ENCODE assay signal across 10 cellular contexts in the genomic region with DNA sequence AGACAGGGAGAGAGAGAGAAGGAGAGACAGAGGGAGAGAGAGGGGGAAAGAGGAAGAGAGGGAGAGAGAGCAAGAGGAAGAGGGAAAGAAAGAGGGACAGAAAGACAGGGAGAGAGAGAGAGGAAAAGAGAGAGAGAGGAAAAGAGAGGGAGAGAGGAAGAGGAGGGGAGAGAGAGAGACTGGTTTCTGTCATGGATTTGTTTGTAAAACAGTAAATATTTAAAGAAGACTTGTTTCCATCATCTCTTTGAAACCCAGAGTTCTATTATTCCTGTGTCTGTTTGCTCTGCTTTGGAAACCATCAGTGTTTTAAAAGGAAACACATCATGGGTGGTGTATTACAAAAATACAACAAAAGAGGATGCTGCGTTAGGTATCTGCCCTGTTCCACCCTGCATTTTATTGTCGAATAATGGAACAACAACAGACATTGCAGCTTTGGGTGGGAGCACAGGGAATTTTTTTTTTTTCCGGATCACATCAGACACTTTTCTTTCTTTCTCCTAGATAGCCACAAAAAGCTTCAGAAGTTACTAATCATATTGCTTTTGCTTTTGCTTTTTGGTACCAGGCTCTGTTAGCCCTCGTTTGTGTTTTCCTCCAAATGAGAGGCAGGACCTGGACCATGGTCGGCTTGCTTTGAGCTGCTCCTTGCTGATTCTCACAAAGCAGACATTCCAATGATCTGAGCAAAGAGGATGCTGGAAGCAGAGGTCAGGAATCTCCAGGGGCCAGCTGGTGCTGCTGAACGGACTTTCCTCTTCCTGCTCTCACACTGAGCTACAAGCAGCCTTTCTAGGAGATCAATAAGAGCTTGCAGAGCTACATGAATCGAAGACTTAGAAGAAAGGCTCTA.
DNase-seq lines count a peak whose midpoint lies in the region; ATAC-seq, FAIRE-seq and TF ChIP-seq lines count a peak whose summit lies in the region.
"Had no signal": no experiment of that assay in that cellular context is flagged by ENCODE, and none has a peak within 500 bp of the region (broad histone marks: within the 10 kb centered on the region; RNA-seq: fewer than 3 reads in every experiment).

No MANE protein-coding gene starts in this region.

- peak overlapping the region in 1 of 2 experiments; percentile 71; a peak in 4 of 6 replicates for H3K27ac ChIP-seq in A549

- H3K4me1 Mint-ChIP-seq in effector memory CD8-positive, alpha-beta T cell (ENCODE audit: low read depth in 2 of 2): peaks cover 0 to 8% of the 10 kb centered on the region in 2 donors

- peak overlapping the region; percentile 5 to 10 for H3K27ac Mint-ChIP-seq in effector memory CD8-positive, alpha-beta T cell

- no peaks in the 10 kb centered on the region for H3K27me3 ChIP-seq in MG63
- H3K27me3 ChIP-seq: adrenal gland had no signal

- no peak overlapping the region for H3K4me3 Mint-ChIP-seq in effector memory CD8-positive, alpha-beta T cell

- 21% methylated on average over 7 of the region's 7 CpGs for WGBS in A549 (ENCODE audit: missing lambda C conversion rate)

- POLR2A ChIA-PET in A549 (lab: Yijun Ruan, JAX): interaction anchor here (0.6 to 1.4 kb wide), 4 partner anchors 8 to 260 kb away, joined by 3 to 8 read pairs (median 4); partner anchors contain the start of gene VIM

- TF ChIP-seq EP300 in A549 (IDR thresholded peaks at IDR 0.05): no peak

- TF ChIP-seq RAD21 in A549 (conservative IDR thresholded peaks at IDR 0.05 in 1 of 2, IDR thresholded peaks at IDR 0.05 in 1 of 2): no peak

- TF ChIP-seq CTCF in A549 (IDR thresholded peaks at IDR 0.05): no peak

- no peaks in the 10 kb centered on the region for H3K27me3 Mint-ChIP-seq in effector memory CD8-positive, alpha-beta T cell

- H3K4me2 ChIP-seq in A549: peak overlapping the region; percentile 57

- H3K36me3 ChIP-seq in MG63: no peaks in the 10 kb centered on the region
- H3K36me3 ChIP-seq: adrenal gland had no signal

- TF ChIP-seq POLR2A in A549 (IDR thresholded peaks at IDR 0.05; ENCODE audit: low read length): no peak

- H3K4me1 ChIP-seq in A549: peaks cover 30% of the 10 kb centered on the region

- H3K4me3 ChIP-seq in A549 (no peak overlapping the region), MG63 (no peak overlapping the region)
- H3K4me3 ChIP-seq: adrenal gland had no signal

- peak; percentile 24 to 51 for DNase-seq in A549 (ENCODE audit: low read depth in 1 of 2, low spot score in 1 of 2)
- DNase-seq in MG63: peak; percentile 82
- DNase-seq in effector memory CD8-positive, alpha-beta T cell: no peak
- peak; percentile 67 for DNase-seq in mucosa of gallbladder (ENCODE audit: low spot score)
- DNase-seq in stimulated activated CD4-positive, alpha-beta T cell treated with anti-CD3 and anti-CD28 coated beads, Interleukin-4, amount 100 ng/mL, for 1 hour: no peak
- no peak for DNase-seq in NCI-H69 (lab: John Stamatoyannopoulos, UW)
- DNase-seq: MV-4-11 had no signal

- H3K9me3 Mint-ChIP-seq in effector memory CD8-positive, alpha-beta T cell: no peaks in the 10 kb centered on the region

- peak; percentile 77 for FAIRE-seq in A549 (lab: Jason Lieb, UNC)

- no peaks in the 10 kb centered on the region for H3K9me3 ChIP-seq in A549
- no peaks in the 10 kb centered on the region for H3K9me3 ChIP-seq in MG63
- H3K9me3 ChIP-seq: adrenal gland had no signal

- CTCF ChIA-PET in A549 (lab: Yijun Ruan, JAX): interaction anchor here (0.6 to 1.1 kb wide), 4 partner anchors 8 to 262 kb away, joined by 3 to 4 read pairs (median 3); no protein-coding TSS in a partner anchor

- ATAC-seq in A549 (peak; percentile 69 to 80; a peak in 5 of 6 replicates), HG02973 (IDR thresholded peaks at IDR 0.05; ENCODE audit: unreplicated experiment) (no peak), GM21723 (IDR thresholded peaks at IDR 0.05; ENCODE audit: unreplicated experiment) (no peak)
- no peak for ATAC-seq in effector memory CD8-positive, alpha-beta T cell (replicated peaks)

- no peaks in the 10 kb centered on the region for H3K36me3 Mint-ChIP-seq in effector memory CD8-positive, alpha-beta T cell (ENCODE audit: insufficient read depth)

TF ChIP-seq in A549, 52 proteins besides CTCF, POLR2A, EP300 and RAD21:
- TF ChIP-seq CHD2 (IDR thresholded peaks at IDR 0.05; ENCODE audit: low read length, partially characterized antibody) (no peak), HOXB13 (CRISPR knock-in tag; IDR thresholded peaks at IDR 0.05; ENCODE audit: low read depth) (no peak), ZSCAN20 (CRISPR knock-in tag; IDR thresholded peaks at IDR 0.05) (no peak), TFCP2L1 (CRISPR knock-in tag; IDR thresholded peaks at IDR 0.05) (no peak), ZNF302 (CRISPR knock-in tag; IDR thresholded peaks at IDR 0.05) (no peak), FOXS1 (CRISPR knock-in tag; IDR thresholded peaks at IDR 0.05) (no peak), PHF8 (IDR thresholded peaks at IDR 0.05; ENCODE audit: borderline replicate concordance, low read depth) (no peak), RCOR1 (IDR thresholded peaks at IDR 0.05; ENCODE audit: low read depth, low read length) (no peak), RARB (CRISPR knock-in tag; IDR thresholded peaks at IDR 0.05) (no peak), HDAC2 (IDR thresholded peaks at IDR 0.05) (no peak), SREBF2 (IDR thresholded peaks at IDR 0.05) (no peak), TP53 (CRISPR knock-in tag; IDR thresholded peaks at IDR 0.05) (no peak), MAZ (IDR thresholded peaks at IDR 0.05; ENCODE audit: borderline replicate concordance, low read depth, low read length) (no peak), ELK1 (IDR thresholded peaks at IDR 0.05; ENCODE audit: low read depth, low read length) (no peak), ESRRA (IDR thresholded peaks at IDR 0.05; ENCODE audit: borderline replicate concordance, low read length) (no peak), ZC3H11A (IDR thresholded peaks at IDR 0.05) (no peak), HEYL (CRISPR knock-in tag; IDR thresholded peaks at IDR 0.05) (no peak), MAFK (IDR thresholded peaks at IDR 0.05; ENCODE audit: partially characterized antibody) (no peak)
- TF ChIP-seq, protein P1, sequence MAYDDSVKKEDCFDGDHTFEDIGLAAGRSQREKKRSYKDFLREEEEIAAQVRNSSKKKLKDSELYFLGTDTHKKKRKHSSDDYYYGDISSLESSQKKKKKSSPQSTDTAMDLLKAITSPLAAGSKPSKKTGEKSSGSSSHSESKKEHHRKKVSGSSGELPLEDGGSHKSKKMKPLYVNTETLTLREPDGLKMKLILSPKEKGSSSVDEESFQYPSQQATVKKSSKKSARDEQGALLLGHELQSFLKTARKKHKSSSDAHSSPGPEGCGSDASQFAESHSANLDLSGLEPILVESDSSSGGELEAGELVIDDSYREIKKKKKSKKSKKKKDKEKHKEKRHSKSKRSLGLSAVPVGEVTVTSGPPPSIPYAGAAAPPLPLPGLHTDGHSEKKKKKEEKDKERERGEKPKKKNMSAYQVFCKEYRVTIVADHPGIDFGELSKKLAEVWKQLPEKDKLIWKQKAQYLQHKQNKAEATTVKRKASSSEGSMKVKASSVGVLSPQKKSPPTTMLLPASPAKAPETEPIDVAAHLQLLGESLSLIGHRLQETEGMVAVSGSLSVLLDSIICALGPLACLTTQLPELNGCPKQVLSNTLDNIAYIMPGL (CRISPR knock-in tag; IDR thresholded peaks at IDR 0.05; ENCODE audit: borderline replicate concordance): no peak
TF ChIP-seq in A549: peak in this region for 0.

Comparison
In these comparisons a context has a peak if more than half of its experiments do, and no peak if none do; other contexts are left out.
1. ATAC-seq: peak in A549 (2 of 2); none in effector memory CD8-positive, alpha-beta T cell (single experiment), HG02973 (single experiment) and GM21723 (single experiment).
2. DNase-seq: peak in A549 (2 of 2), MG63 (single experiment) and mucosa of gallbladder (single experiment); none in effector memory CD8-positive, alpha-beta T cell (0 of 3), stimulated activated CD4-positive, alpha-beta T cell treated with anti-CD3 and anti-CD28 coated beads, Interleukin-4, amount 100 ng/mL, for 1 hour (single experiment) and NCI-H69 (single experiment).